ENCODE assay signal across 17 cellular contexts in the genomic region with DNA sequence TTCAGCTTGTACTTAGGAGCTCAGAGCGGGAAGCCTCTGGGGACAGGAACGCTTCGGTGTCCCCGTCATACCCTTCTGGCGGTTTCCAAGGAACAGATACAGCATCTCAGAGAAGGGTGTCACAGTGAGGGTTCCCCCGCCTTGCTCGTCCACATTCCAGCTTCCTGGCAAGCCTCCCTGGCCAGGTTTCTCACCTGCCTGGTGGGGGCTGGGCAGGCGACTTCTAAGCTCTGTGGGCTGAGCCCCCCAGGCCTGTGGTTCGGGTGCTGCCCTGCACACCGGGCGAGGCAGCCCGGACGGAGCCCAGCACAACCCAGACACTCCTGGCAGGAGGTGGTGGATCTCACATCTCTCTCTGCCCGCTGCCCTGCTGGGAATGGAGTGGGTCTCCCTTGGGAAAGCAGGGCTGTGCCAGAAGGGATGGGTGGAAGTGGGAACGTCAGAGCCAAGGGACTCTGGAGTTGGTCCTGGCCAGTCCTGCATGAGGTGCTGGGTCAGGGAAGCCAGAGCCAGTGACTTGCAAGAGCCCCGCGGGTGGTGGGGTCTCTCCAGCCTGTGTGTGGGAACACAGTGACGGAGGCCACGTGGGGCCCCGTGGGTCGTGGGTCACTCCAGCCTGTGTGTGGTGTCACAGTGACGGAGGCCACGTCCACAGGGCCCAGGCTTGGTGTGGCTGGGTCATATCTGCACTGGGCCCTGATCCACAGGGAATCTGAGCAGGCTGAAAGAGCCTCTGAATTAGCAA. TPM values are rescaled to one million over a fixed set of nuclear protein-coding genes. Genes with fewer than 3 reads are reported as not detected.
A peak's percentile ranks its signal among the peaks of the same experiment; 100 is the strongest.
DNase-seq lines count a peak whose midpoint lies in the region; ATAC-seq and TF ChIP-seq lines count a peak whose summit lies in the region.
"Had no signal": no experiment of that assay in that cellular context is flagged by ENCODE, and none has a peak within 500 bp of the region (broad histone marks: within the 10 kb centered on the region; RNA-seq: fewer than 3 reads in every experiment).

No MANE protein-coding gene starts in this region.

- H4K20me1 ChIP-seq in osteoblast (ENCODE audit: insufficient read depth, low read length): no peaks in the 10 kb centered on the region

- ATAC-seq in Panc1 (peak; percentile 45; the same call in 1 of the 2 replicates), HG02571 (IDR thresholded peaks at IDR 0.05; ENCODE audit: unreplicated experiment) (no peak)
- ATAC-seq: CD8-positive, alpha-beta T cell had no signal

- DNase-seq in ELF-1 (ENCODE audit: low read depth, low spot score) (peak; percentile 20), Panc1 (ENCODE audit: low read depth, low spot score) (no peak), osteoblast (ENCODE audit: insufficient read length, low spot score, missing footprints) (peak; percentile 58), thyroid gland (peak; percentile 53 to 66), NCI-H1694 (lab: John Stamatoyannopoulos, UW) (no peak), AG08395 (ENCODE audit: low spot score) (no peak)
- DNase-seq: Caco-2; CD8-positive, alpha-beta T cell; DND-41; GF-D8; GM23248; H7; IMR-90 had no signal

- BruUV-seq in Panc1 (replicated peaks; lab: Mats Ljungman, UMichigan): no TSS peak

- H3K36me3 ChIP-seq in Panc1 (ENCODE audit: control insufficient read depth, insufficient read depth, low read length): no peaks in the 10 kb centered on the region
- no peaks in the 10 kb centered on the region for H3K36me3 ChIP-seq in osteoblast (ENCODE audit: insufficient read depth, low read length)
- H3K36me3 ChIP-seq in thyroid gland: no peaks in the 10 kb centered on the region

- no peak overlapping the region for H3K4me3 ChIP-seq in Panc1 (ENCODE audit: low read depth in 2 of 2, low read length in 2 of 2)
- no peak overlapping the region for H3K4me3 ChIP-seq in osteoblast (ENCODE audit: insufficient read depth, low read length)
- no peak overlapping the region for H3K4me3 ChIP-seq in thyroid gland (replicated peaks in 1 of 3)
- H3K4me3 ChIP-seq: GM23248 had no signal

- intact Hi-C loops in Panc1 (cut with micrococcal nuclease; ENCODE audit: unreplicated experiment) (no loop called here), thyroid gland (cut with DNase I) (no loop called here)

- peaks cover 6% of the 10 kb centered on the region; the same call in 1 of the 2 replicates for H3K27me3 ChIP-seq in Panc1 (ENCODE audit: control insufficient read depth, insufficient read depth, low read length)
- no peaks in the 10 kb centered on the region for H3K27me3 ChIP-seq in osteoblast (ENCODE audit: insufficient read depth, low read length)
- H3K27me3 ChIP-seq in thyroid gland: no peaks in the 10 kb centered on the region

- POLR2A ChIA-PET in Panc1 (lab: Charles Lee): no interaction called here

- H3K4me1 ChIP-seq in Panc1 (ENCODE audit: control insufficient read depth, insufficient read depth, low read length) (no peaks in the 10 kb centered on the region), osteoblast (ENCODE audit: insufficient read depth, low read length) (no peaks in the 10 kb centered on the region), thyroid gland (peaks cover 7 to 14% of the 10 kb centered on the region in 2 donors)

- in situ Hi-C loops in Panc1 (cut with HindIII; ENCODE audit: low pct_unique_long_range_greater_than_20kb, low sequenced_read_pairs): no loop called here

- whole genome bisulfite sequencing in thyroid gland, 2 donors: 84 to 85% methylated on average over 15 to 22 of the region's 23 CpGs

- no peak overlapping the region for H3K4me2 ChIP-seq in osteoblast (ENCODE audit: insufficient read depth, low read length)

- CTCF ChIA-PET in Panc1 (lab: Charles Lee): no interaction called here

- H2AFZ ChIP-seq in osteoblast (ENCODE audit: low read length): no peak overlapping the region
- H2AFZ ChIP-seq: GM23248 had no signal

- TF ChIP-seq CTCF in Panc1 (IDR thresholded peaks at IDR 0.05) (no peak), osteoblast (IDR thresholded peaks at IDR 0.05; ENCODE audit: extremely low read depth, low read depth, low read length) (no peak), thyroid gland (IDR thresholded peaks at IDR 0.05) (no peak)

- TF ChIP-seq POLR2A in thyroid gland (IDR thresholded peaks at IDR 0.05): no peak

- no peak overlapping the region for H3K27ac ChIP-seq in Panc1 (ENCODE audit: low read length)
- H3K27ac ChIP-seq in osteoblast (ENCODE audit: low read depth, low read length): no peak overlapping the region
- no peak overlapping the region for H3K27ac ChIP-seq in thyroid gland
- H3K27ac ChIP-seq: GM23248 had no signal

- H3K9me3 ChIP-seq in Panc1 (ENCODE audit: control insufficient read depth, insufficient read depth, low read depth, low read length) (no peaks in the 10 kb centered on the region), osteoblast (ENCODE audit: low read depth, low read length) (no peaks in the 10 kb centered on the region), thyroid gland (no peaks in the 10 kb centered on the region)
- H3K9me3 ChIP-seq: Caco-2 had no signal

- H3K79me2 ChIP-seq in osteoblast (ENCODE audit: insufficient read depth, low read length): no peaks in the 10 kb centered on the region

RNA-seq across cellular contexts. Expression of gene SMOC2, which starts 47.7 kb away (rescaled TPM):
- total RNA-seq in Panc1 (2021; ENCODE audit: unreplicated experiment) (0.13 TPM), osteoblast (0.36 and 10.6 TPM in 2 replicates), thyroid gland (10 to 100 TPM in 3 of 4 donors, 1 to 10 TPM in 1; 9.0 to 25.7 (median 15.2) TPM)
- polyA plus RNA-seq in Panc1 (2012; ENCODE audit: insufficient read length): not detected
- total RNA-seq: CD8-positive, alpha-beta T cell; GM23248; HT-29; IMR-90 had no signal
- polyA plus RNA-seq: BJ, CD14-positive monocyte, GM23248, IMR-90 had no signal

Comparison
In these comparisons a context has a peak if more than half of its experiments do, and no peak if none do; other contexts are left out.
1. DNase-seq: peak in ELF-1 (single experiment), osteoblast (single experiment) and thyroid gland (2 of 2); none in Panc1 (single experiment), NCI-H1694 (single experiment) and AG08395 (single experiment).